10 cellular contexts compared by ENCODE assay signal in the genomic region with DNA sequence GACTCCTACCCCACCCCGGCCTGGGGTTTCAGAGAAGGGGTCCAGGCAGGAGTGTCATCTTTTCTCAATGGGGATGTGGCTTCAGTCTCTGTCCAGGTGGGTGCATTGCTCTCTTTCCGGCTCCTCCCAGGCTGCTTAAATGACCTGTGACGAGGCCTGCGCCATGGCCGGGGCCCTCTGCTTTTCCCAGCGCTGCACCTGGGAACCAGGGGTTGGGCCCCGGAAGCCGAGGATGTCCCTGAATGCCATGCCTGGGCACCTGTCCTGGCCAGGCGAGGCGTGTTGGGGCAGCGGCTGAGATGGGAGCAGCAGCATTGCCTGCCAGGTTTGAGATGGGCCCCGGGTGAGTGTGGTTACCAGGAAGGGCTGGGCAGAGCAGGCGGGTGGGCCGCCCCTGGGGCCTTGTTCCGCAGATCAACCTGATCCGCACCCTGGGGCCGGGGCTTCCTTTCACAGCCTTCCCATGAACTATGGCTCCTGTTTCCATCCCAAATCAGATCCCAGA.
A peak's percentile ranks its signal among the peaks of the same experiment; 100 is the strongest.
DNase-seq lines count a peak whose midpoint lies in the region; ATAC-seq, FAIRE-seq and TF ChIP-seq lines count a peak whose summit lies in the region.
"Had no signal": no experiment of that assay in that cellular context is flagged by ENCODE, and none has a peak within 500 bp of the region (broad histone marks: within the 10 kb centered on the region; RNA-seq: fewer than 3 reads in every experiment).

No MANE protein-coding gene starts in this region.

- dilution Hi-C loops in keratinocyte (cut with MboI; ENCODE audit: extremely low pct_ligation_motif_present, low sequenced_read_pairs), result no loop called here

- peaks cover 8% of the 10 kb centered on the region for H4K20me1 ChIP-seq in keratinocyte (ENCODE audit: control insufficient read depth, extremely low read depth, insufficient read depth, low read length)

- peaks cover 7 to 16% of the 10 kb centered on the region in 2 experiments for H3K36me3 ChIP-seq in keratinocyte (ENCODE audit: control insufficient read depth in 2 of 2, extremely low read depth in 1 of 2, insufficient read depth in 2 of 2, low read length in 2 of 2)
- peaks cover 4% of the 10 kb centered on the region for H3K36me3 ChIP-seq in HAP-1 (replicated peaks)
- no peaks in the 10 kb centered on the region for H3K36me3 ChIP-seq in upper lobe of right lung

- peaks cover 57% of the 10 kb centered on the region for H3K79me2 ChIP-seq in keratinocyte (ENCODE audit: control insufficient read depth, insufficient read depth, low read length)

- no peak for DNase-seq in H54 (ENCODE audit: insufficient read length, low spot score)
- DNase-seq in keratinocyte (ENCODE audit: low read depth, low spot score), result peak; percentile 73
- no peak for DNase-seq in skeletal muscle cell (ENCODE audit: low read depth)
- DNase-seq in kidney glomerular epithelial cell (lab: John Stamatoyannopoulos, UW), result no peak
- no peak for DNase-seq in HAP-1 (ENCODE audit: low spot score in 2 of 2)
- no peak for DNase-seq in upper lobe of right lung
- DNase-seq: foreskin melanocyte had no signal

- H3K4me2 ChIP-seq in keratinocyte (ENCODE audit: control insufficient read depth, extremely low read depth, insufficient read depth, low read depth, low read length), result peak overlapping the region; percentile 88

- H3K4me1 ChIP-seq in keratinocyte (ENCODE audit: control insufficient read depth, extremely low read depth, insufficient read depth, low read length) (peaks cover 66% of the 10 kb centered on the region), HAP-1 (peaks cover 4% of the 10 kb centered on the region; the same call in 1 of the 2 replicates), upper lobe of right lung (peaks cover 20% of the 10 kb centered on the region)

- H3K9me1 ChIP-seq in keratinocyte (ENCODE audit: control insufficient read depth, extremely low read depth, insufficient read depth, low read length), result peaks cover 6% of the 10 kb centered on the region

- no peak for ATAC-seq in GM19351 (IDR thresholded peaks at IDR 0.05; ENCODE audit: unreplicated experiment)
- no peak for ATAC-seq in upper lobe of right lung

- H3K27me3 ChIP-seq in keratinocyte (ENCODE audit: control insufficient read depth, extremely low read depth, insufficient read depth, low read length) (no peaks in the 10 kb centered on the region), HAP-1 (ENCODE audit: low read depth) (no peaks in the 10 kb centered on the region), upper lobe of right lung (no peaks in the 10 kb centered on the region)

- H2AFZ ChIP-seq in keratinocyte (ENCODE audit: control insufficient read depth, low read length), result no peak overlapping the region

- in situ Hi-C loops in HAP-1 (cut with MboI; ENCODE audit: low sequenced_read_pairs), result no loop called here

- H3K27ac ChIP-seq in VCaP (peak overlapping the region; percentile 100), keratinocyte (ENCODE audit: control insufficient read depth, insufficient read depth, low read length) (peak overlapping the region; percentile 100), upper lobe of right lung (no peak overlapping the region)

- intact Hi-C loops in upper lobe of right lung (cut with DNase I), result no loop called here

- FAIRE-seq in H54 (lab: Jason Lieb, UNC), result no peak
- no peak for FAIRE-seq in keratinocyte (lab: Jason Lieb, UNC)
- FAIRE-seq: GM18507 had no signal

- peak overlapping the region; percentile 29 to 67 (median 54) for H3K4me3 ChIP-seq in keratinocyte (ENCODE audit: control insufficient read depth in 2 of 3, extremely low read depth in 1 of 3, insufficient read depth in 2 of 3, low read depth in 1 of 3, low read length in 3 of 3)
- H3K4me3 ChIP-seq in skeletal muscle cell (ENCODE audit: low read depth, low read length), result peak overlapping the region; percentile 3
- H3K4me3 ChIP-seq in HAP-1, result no peak overlapping the region
- H3K4me3 ChIP-seq in upper lobe of right lung, result no peak overlapping the region

- H3K9ac ChIP-seq in keratinocyte (ENCODE audit: control insufficient read depth, extremely low read depth, insufficient read depth, low read length), result peak overlapping the region; percentile 93

- TF ChIP-seq POLR2A in H54 (IDR thresholded peaks at IDR 0.05; ENCODE audit: low read depth, low read length), result 0 out of 2 replicates have a peak, but pooled peaks have one; percentile 4

- no peaks in the 10 kb centered on the region for H3K9me3 ChIP-seq in keratinocyte (ENCODE audit: control insufficient read depth, low read depth, low read length)
- no peaks in the 10 kb centered on the region for H3K9me3 ChIP-seq in HAP-1
- no peaks in the 10 kb centered on the region for H3K9me3 ChIP-seq in upper lobe of right lung

- TF ChIP-seq CTCF in VCaP (conservative IDR thresholded peaks at IDR 0.05), result no peak
- TF ChIP-seq CTCF in keratinocyte (optimal IDR thresholded peaks at IDR 0.05 in 1 of 3, IDR thresholded peaks at IDR 0.05 in 1 of 3, conservative IDR thresholded peaks at IDR 0.05 in 1 of 3; ENCODE audit: extremely low read depth in 1 of 3, insufficient read depth in 2 of 3, low read length in 3 of 3), result no peak
- no peak for TF ChIP-seq CTCF in upper lobe of right lung (IDR thresholded peaks at IDR 0.05)

Comparison
In these comparisons a context has a peak if more than half of its experiments do, and no peak if none do; other contexts are left out.
1. H3K4me3 ChIP-seq: peak in keratinocyte (3 of 3) and skeletal muscle cell (single experiment); none in HAP-1 (single experiment) and upper lobe of right lung (single experiment).